ENCODE assay signal across 18 cellular contexts in genomic region chr4:173051697-173052096, GRCh38.
DNase-seq lines count a peak whose midpoint lies in the region; ATAC-seq and TF ChIP-seq lines count a peak whose summit lies in the region.
"Had no signal": no experiment of that assay in that cellular context is flagged by ENCODE, and none has a peak within 500 bp of the region (broad histone marks: within the 10 kb centered on the region; RNA-seq: fewer than 3 reads in every experiment).

No MANE protein-coding gene starts in this region.

- DNase-seq in BJ (ENCODE audit: low read depth) (peak; percentile 2), SK-N-MC (ENCODE audit: low read depth, low spot score) (no peak), fibroblast of pulmonary artery (ENCODE audit: low read depth) (peak; percentile 42), osteoblast (ENCODE audit: insufficient read length, low spot score, missing footprints) (no peak), T1000 (lab: John Stamatoyannopoulos, UW) (no peak), SKM-1 (lab: John Stamatoyannopoulos, UW; ENCODE audit: unreplicated experiment) (no peak)
- DNase-seq in CD8-positive, alpha-beta memory T cell: no peak
- DNase-seq: central memory CD4-positive, alpha-beta T cell; head of caudate nucleus; left cardiac atrium; natural killer cell; NCI-H1417; NCI-H446 treated with DMSO at 0.1 percent for 48 hours; stimulated activated naive CD4-positive, alpha-beta T cell; SW 1271 had no signal

- POLR2A ChIA-PET in BJ (lab: Charles Lee): no interaction called here
- POLR2A ChIA-PET in CD8-positive, alpha-beta memory T cell (lab: Charles Lee): no interaction called here

- H4K20me1 ChIP-seq in osteoblast (ENCODE audit: insufficient read depth, low read length): no peaks in the 10 kb centered on the region

- H3K27ac Mint-ChIP-seq in CD8-positive, alpha-beta memory T cell: no peak overlapping the region
- H3K27ac Mint-ChIP-seq: activated naive CD4-positive, alpha-beta T cell treated with anti-CD3 and anti-CD28 coated beads, Interleukin-2, amount 50 U/mL, for 24 hours; IgD-negative memory B cell; natural killer cell had no signal

- H3K4me3 ChIP-seq in BJ (ENCODE audit: low read depth, low read length): no peak overlapping the region
- peak overlapping the region; percentile 25; the same call in 1 of the 2 replicates for H3K4me3 ChIP-seq in SK-N-MC
- peak overlapping the region; percentile 42 for H3K4me3 ChIP-seq in fibroblast of pulmonary artery (replicated peaks; ENCODE audit: low read depth, low read length)
- peak overlapping the region; percentile 64 for H3K4me3 ChIP-seq in osteoblast (ENCODE audit: insufficient read depth, low read length)
- H3K4me3 ChIP-seq in CD8-positive, alpha-beta memory T cell (ENCODE audit: low read length): no peak overlapping the region

- peaks cover 6 to 33% of the 10 kb centered on the region in 2 donors for H3K27me3 Mint-ChIP-seq in CD8-positive, alpha-beta memory T cell

- H3K36me3 Mint-ChIP-seq in CD8-positive, alpha-beta memory T cell: no peaks in the 10 kb centered on the region
- H3K36me3 Mint-ChIP-seq: activated naive CD4-positive, alpha-beta T cell treated with anti-CD3 and anti-CD28 coated beads, Interleukin-2, amount 50 U/mL, for 24 hours; IgD-negative memory B cell; natural killer cell had no signal

- peak overlapping the region; percentile 80 for H3K4me2 ChIP-seq in osteoblast (ENCODE audit: insufficient read depth, low read length)

- no peaks in the 10 kb centered on the region for H3K36me3 ChIP-seq in BJ (ENCODE audit: control insufficient read depth, insufficient read depth, low read length)
- H3K36me3 ChIP-seq in SK-N-MC (ENCODE audit: insufficient read depth, low read length): no peaks in the 10 kb centered on the region
- no peaks in the 10 kb centered on the region for H3K36me3 ChIP-seq in osteoblast (ENCODE audit: insufficient read depth, low read length)
- no peaks in the 10 kb centered on the region for H3K36me3 ChIP-seq in CD8-positive, alpha-beta memory T cell (ENCODE audit: insufficient read depth, low read length)

- H2AFZ ChIP-seq in osteoblast (ENCODE audit: low read length): peak overlapping the region; percentile 81

- H3K9me3 ChIP-seq in SK-N-MC (ENCODE audit: low read depth, low read length) (no peaks in the 10 kb centered on the region), osteoblast (ENCODE audit: low read depth, low read length) (no peaks in the 10 kb centered on the region)
- no peaks in the 10 kb centered on the region for H3K9me3 ChIP-seq in CD8-positive, alpha-beta memory T cell (ENCODE audit: low read length)

- ATAC-seq in HG02981 (IDR thresholded peaks at IDR 0.05; ENCODE audit: unreplicated experiment): no peak
- ATAC-seq: natural killer cell had no signal

- no peaks in the 10 kb centered on the region for H3K4me1 Mint-ChIP-seq in CD8-positive, alpha-beta memory T cell
- H3K4me1 Mint-ChIP-seq: activated naive CD4-positive, alpha-beta T cell treated with anti-CD3 and anti-CD28 coated beads, Interleukin-2, amount 50 U/mL, for 24 hours; IgD-negative memory B cell; natural killer cell had no signal

- peaks cover 3% of the 10 kb centered on the region for H3K4me1 ChIP-seq in osteoblast (ENCODE audit: insufficient read depth, low read length)
- H3K4me1 ChIP-seq in CD8-positive, alpha-beta memory T cell (ENCODE audit: insufficient read depth, low read length): no peaks in the 10 kb centered on the region

- no peaks in the 10 kb centered on the region for H3K9me3 Mint-ChIP-seq in CD8-positive, alpha-beta memory T cell
- H3K9me3 Mint-ChIP-seq: activated naive CD4-positive, alpha-beta T cell treated with anti-CD3 and anti-CD28 coated beads, Interleukin-2, amount 50 U/mL, for 24 hours; IgD-negative memory B cell; natural killer cell had no signal

- no peak overlapping the region for H3K4me3 Mint-ChIP-seq in CD8-positive, alpha-beta memory T cell
- H3K4me3 Mint-ChIP-seq: activated naive CD4-positive, alpha-beta T cell treated with anti-CD3 and anti-CD28 coated beads, Interleukin-2, amount 50 U/mL, for 24 hours; IgD-negative memory B cell; natural killer cell had no signal

- CTCF ChIA-PET in BJ (lab: Yijun Ruan, JAX): no interaction called here
- CTCF ChIA-PET in CD8-positive, alpha-beta memory T cell (lab: Charles Lee): no interaction called here

- H3K9ac ChIP-seq in SK-N-MC (ENCODE audit: insufficient read length): no peak overlapping the region

- H3K27ac ChIP-seq in SK-N-MC: peak overlapping the region; percentile 90
- peak overlapping the region; percentile 36 for H3K27ac ChIP-seq in osteoblast (ENCODE audit: low read depth, low read length)
- H3K27ac ChIP-seq in CD8-positive, alpha-beta memory T cell (ENCODE audit: low read depth, low read length): no peak overlapping the region

- H3K27me3 ChIP-seq in BJ (ENCODE audit: control insufficient read depth, insufficient read depth, low read length): peaks cover 1% of the 10 kb centered on the region; the same call in 1 of the 2 replicates
- H3K27me3 ChIP-seq in osteoblast (ENCODE audit: insufficient read depth, low read length): no peaks in the 10 kb centered on the region
- no peaks in the 10 kb centered on the region for H3K27me3 ChIP-seq in CD8-positive, alpha-beta memory T cell (ENCODE audit: insufficient read depth, low read length, poor library complexity, severe bottlenecking)

- TF ChIP-seq CTCF in BJ (IDR thresholded peaks at IDR 0.05; ENCODE audit: insufficient read depth, low read depth, low read length): no peak
- no peak for TF ChIP-seq CTCF in fibroblast of pulmonary artery (IDR thresholded peaks at IDR 0.05; ENCODE audit: low read length, missing control alignments)
- TF ChIP-seq CTCF in osteoblast (IDR thresholded peaks at IDR 0.05; ENCODE audit: extremely low read depth, low read depth, low read length): no peak

- H3K79me2 ChIP-seq in osteoblast (ENCODE audit: insufficient read depth, low read length): no peaks in the 10 kb centered on the region

Comparison
In these comparisons a context has a peak if more than half of its experiments do, and no peak if none do; other contexts are left out.
1. DNase-seq: peak in BJ (single experiment) and fibroblast of pulmonary artery (single experiment); none in SK-N-MC (single experiment), osteoblast (single experiment), T1000 (single experiment), SKM-1 (single experiment) and CD8-positive, alpha-beta memory T cell (0 of 5).
2. H3K4me3 ChIP-seq: peak in SK-N-MC (single experiment), fibroblast of pulmonary artery (single experiment) and osteoblast (single experiment); none in BJ (single experiment) and CD8-positive, alpha-beta memory T cell (single experiment).